11 cellular contexts compared by ENCODE assay signal in genomic region chr9:70519912-70520724, GRCh38.
DNase-seq lines count a peak whose midpoint lies in the region; ATAC-seq and TF ChIP-seq lines count a peak whose summit lies in the region.
"Had no signal": no experiment of that assay in that cellular context is flagged by ENCODE, and none has a peak within 500 bp of the region (broad histone marks: within the 10 kb centered on the region; RNA-seq: fewer than 3 reads in every experiment).

No MANE protein-coding gene starts in this region.

- peaks cover 12% of the 10 kb centered on the region for H3K27me3 Mint-ChIP-seq in CD4-positive, CD25-positive, alpha-beta regulatory T cell

- no peaks in the 10 kb centered on the region for H3K36me3 Mint-ChIP-seq in CD4-positive, CD25-positive, alpha-beta regulatory T cell

- H3K27ac Mint-ChIP-seq in CD4-positive, CD25-positive, alpha-beta regulatory T cell: peak overlapping the region in 2 of 3 donors; percentile 18 to 43

- no peaks in the 10 kb centered on the region for H3K9me3 ChIP-seq in CD4-positive, CD25-positive, alpha-beta regulatory T cell (ENCODE audit: control insufficient read depth in 2 of 2, low read length in 2 of 2)
- 0 out of 2 replicates have a peak, but pooled peaks cover 3% of the 10 kb centered on the region for H3K9me3 ChIP-seq in SJCRH30 (replicated peaks)

- H3K4me1 ChIP-seq in CD4-positive, CD25-positive, alpha-beta regulatory T cell (ENCODE audit: control insufficient read depth, insufficient read depth, low read length, poor library complexity, severe bottlenecking): no peaks in the 10 kb centered on the region
- peaks cover 11% of the 10 kb centered on the region for H3K4me1 ChIP-seq in SJCRH30
- H3K4me1 ChIP-seq in foreskin keratinocyte: no peaks in the 10 kb centered on the region

- no peaks in the 10 kb centered on the region for H3K4me1 Mint-ChIP-seq in CD4-positive, CD25-positive, alpha-beta regulatory T cell

- H3K9me3 Mint-ChIP-seq in CD4-positive, CD25-positive, alpha-beta regulatory T cell: peaks cover 0 to 13% (median 3%) of the 10 kb centered on the region in 7 donors

- H3K4me3 ChIP-seq in CD4-positive, CD25-positive, alpha-beta regulatory T cell (ENCODE audit: low read depth, low read length): no peak overlapping the region
- peak overlapping the region; percentile 29 for H3K4me3 ChIP-seq in SJCRH30

- no peak overlapping the region for H3K4me3 Mint-ChIP-seq in CD4-positive, CD25-positive, alpha-beta regulatory T cell

- no peak for ATAC-seq in CD4-positive, CD25-positive, alpha-beta regulatory T cell (ENCODE audit: low read depth in 2 of 2)
- ATAC-seq in GM18873 (IDR thresholded peaks at IDR 0.05; ENCODE audit: low FRiP score, unreplicated experiment) (peak; percentile 91), HG02798 (IDR thresholded peaks at IDR 0.05; ENCODE audit: poor library complexity, unreplicated experiment) (peak; percentile 87), foreskin keratinocyte (no peak)

- TF ChIP-seq CTCF in foreskin keratinocyte (conservative IDR thresholded peaks at IDR 0.05): no peak

- no peaks in the 10 kb centered on the region for H3K36me3 ChIP-seq in CD4-positive, CD25-positive, alpha-beta regulatory T cell (ENCODE audit: control insufficient read depth, insufficient read depth, low read length)
- H3K36me3 ChIP-seq in SJCRH30: no peaks in the 10 kb centered on the region

- H3K27ac ChIP-seq in CD4-positive, CD25-positive, alpha-beta regulatory T cell (ENCODE audit: insufficient read depth, low read length, poor library complexity, severe bottlenecking): no peak overlapping the region
- H3K27ac ChIP-seq in SJCRH30 (peak overlapping the region; percentile 26; the same call in 1 of the 2 replicates), foreskin keratinocyte (no peak overlapping the region)

- DNase-seq in CD4-positive, CD25-positive, alpha-beta regulatory T cell: peak in 1 of 3 donors; percentile 8
- peak; percentile 65 to 79 for DNase-seq in SJCRH30
- no peak for DNase-seq in T-helper 9 cell
- no peak for DNase-seq in AG08395 (ENCODE audit: low spot score)
- no peak for DNase-seq in HPDE6-E6E7 (ENCODE audit: extremely low spot score)
- no peak for DNase-seq in foreskin keratinocyte
- DNase-seq: GOT3, midbrain, NCI-H1436 treated with DMSO at 0.1 percent for 48 hours had no signal

- no peaks in the 10 kb centered on the region for H3K27me3 ChIP-seq in CD4-positive, CD25-positive, alpha-beta regulatory T cell (ENCODE audit: control insufficient read depth, insufficient read depth, low read length)
- H3K27me3 ChIP-seq in SJCRH30 (no peaks in the 10 kb centered on the region), foreskin keratinocyte (peaks cover 8% of the 10 kb centered on the region)

Comparison
In these comparisons a context has a peak if more than half of its experiments do, and no peak if none do; other contexts are left out.
1. ATAC-seq: peak in GM18873 (single experiment) and HG02798 (single experiment); none in CD4-positive, CD25-positive, alpha-beta regulatory T cell (0 of 2) and foreskin keratinocyte (single experiment).
2. DNase-seq: peak in SJCRH30 (2 of 2); none in T-helper 9 cell (single experiment), AG08395 (single experiment), HPDE6-E6E7 (single experiment) and foreskin keratinocyte (0 of 2).